Comparison of ENCODE assay signal across 8 cellular contexts in genomic region chr6:154370545-154370944, GRCh38. TPM values are rescaled to one million over a fixed set of nuclear protein-coding genes. Genes with fewer than 3 reads are reported as not detected.
DNase-seq lines count a peak whose midpoint lies in the region; ATAC-seq, FAIRE-seq and TF ChIP-seq lines count a peak whose summit lies in the region.

No MANE protein-coding gene starts in this region.

- H3K9me3 ChIP-seq in WERI-Rb-1 (ENCODE audit: severe bottlenecking), result peaks cover 4% of the 10 kb centered on the region

- no peaks in the 10 kb centered on the region for H3K27me3 ChIP-seq in WERI-Rb-1 (ENCODE audit: insufficient read depth, low read depth, severe bottlenecking)

- no peaks in the 10 kb centered on the region for H3K36me3 Mint-ChIP-seq in activated T-helper 17 cell treated with anti-CD3 and anti-CD28 coated beads, Interleukin-2, amount 50 U/mL, for 72 hours (ENCODE audit: low read depth)

- no peaks in the 10 kb centered on the region for H3K9me3 Mint-ChIP-seq in activated T-helper 17 cell treated with anti-CD3 and anti-CD28 coated beads, Interleukin-2, amount 50 U/mL, for 72 hours

- DNase-seq in D721Med (ENCODE audit: insufficient read length, low spot score) (no peak), GM19239 (ENCODE audit: insufficient read length, low spot score) (no peak), WERI-Rb-1 (peak; percentile 46), iPS-NIHi7 (ENCODE audit: extremely low spot score) (peak; percentile 42)
- DNase-seq in activated CD8-positive, alpha-beta memory T cell treated with anti-CD3 and anti-CD28 coated beads, Interleukin-2, amount 50 U/mL, for 48 hours, result no peak
- DNase-seq in NK-92 treated with Interleukin-12 subunit alpha and Interleukin-12 subunit beta, amount 100 ng/mL, for 24 hours (lab: John Stamatoyannopoulos, UW), result no peak

- no peak overlapping the region for H3K4me3 ChIP-seq in WERI-Rb-1 (ENCODE audit: low read depth, low read length)

- FAIRE-seq in D721Med (lab: Jason Lieb, UNC) (no peak), GM19239 (lab: Jason Lieb, UNC) (peak; percentile 94)

- H3K4me3 Mint-ChIP-seq in activated T-helper 17 cell treated with anti-CD3 and anti-CD28 coated beads, Interleukin-2, amount 50 U/mL, for 72 hours, result no peak overlapping the region

- no peak overlapping the region for H3K27ac ChIP-seq in WERI-Rb-1

- H3K27ac Mint-ChIP-seq in activated T-helper 17 cell treated with anti-CD3 and anti-CD28 coated beads, Interleukin-2, amount 50 U/mL, for 72 hours, result no peak overlapping the region

- TF ChIP-seq CTCF in D721Med (IDR thresholded peaks at IDR 0.05; ENCODE audit: insufficient read depth, missing control alignments), result peak; percentile 39
- peak; percentile 62 for TF ChIP-seq CTCF in WERI-Rb-1 (IDR thresholded peaks at IDR 0.05; ENCODE audit: low read depth, low read length)

- no peaks in the 10 kb centered on the region for H3K4me1 Mint-ChIP-seq in activated T-helper 17 cell treated with anti-CD3 and anti-CD28 coated beads, Interleukin-2, amount 50 U/mL, for 72 hours

- peaks cover 3% of the 10 kb centered on the region for H3K27me3 Mint-ChIP-seq in activated T-helper 17 cell treated with anti-CD3 and anti-CD28 coated beads, Interleukin-2, amount 50 U/mL, for 72 hours

- peak; percentile 78 for ATAC-seq in HG03558 (IDR thresholded peaks at IDR 0.05; ENCODE audit: extremely low read depth, unreplicated experiment)
- ATAC-seq in activated T-helper 17 cell treated with anti-CD3 and anti-CD28 coated beads, Interleukin-2, amount 50 U/mL, for 72 hours (replicated peaks), result no peak

- no peaks in the 10 kb centered on the region for H3K36me3 ChIP-seq in WERI-Rb-1

RNA-seq across cellular contexts. Expression of gene IPCEF1, which starts 13.9 kb away (rescaled TPM):
- 10 to 100 TPM; 15.6 to 20.2 TPM for total RNA-seq in activated T-helper 17 cell treated with anti-CD3 and anti-CD28 coated beads, Interleukin-2, amount 50 U/mL, for 72 hours

Comparison
In these comparisons a context has a peak if more than half of its experiments do, and no peak if none do; other contexts are left out.
1. DNase-seq: peak in WERI-Rb-1 (single experiment) and iPS-NIHi7 (single experiment); none in D721Med (single experiment), GM19239 (single experiment), activated CD8-positive, alpha-beta memory T cell treated with anti-CD3 and anti-CD28 coated beads, Interleukin-2, amount 50 U/mL, for 48 hours (single experiment) and NK-92 treated with Interleukin-12 subunit alpha and Interleukin-12 subunit beta, amount 100 ng/mL, for 24 hours (single experiment).